15 cellular contexts compared by ENCODE assay signal in the genomic region with DNA sequence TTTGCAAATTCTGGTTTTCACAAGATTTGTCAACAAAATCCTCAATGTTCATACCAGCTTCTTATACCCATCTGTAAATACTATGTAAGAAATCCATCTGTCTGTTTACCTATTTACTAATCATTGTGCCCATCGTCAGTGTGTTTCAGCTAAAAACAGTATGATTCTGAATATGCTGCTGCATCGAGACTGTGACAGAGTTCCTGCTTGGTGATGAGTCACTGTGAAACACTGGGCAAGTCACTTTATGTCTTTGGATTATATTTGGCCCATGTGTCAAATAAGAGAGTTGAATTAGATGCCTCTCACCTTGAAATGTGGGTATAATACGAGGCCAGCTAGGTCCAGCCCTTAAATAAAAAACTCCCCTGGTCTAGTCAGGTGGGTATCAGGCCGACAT.
"Had no signal": no experiment of that assay in that cellular context is flagged by ENCODE, and none has a peak within 500 bp of the region (broad histone marks: within the 10 kb centered on the region; RNA-seq: fewer than 3 reads in every experiment).

No MANE protein-coding gene starts in this region.

- H3K4me3 ChIP-seq: gastrocnemius medialis, skin epidermis, tibial artery had no signal

- H3K4me1 ChIP-seq: gastrocnemius medialis, tibial artery had no signal

- FAIRE-seq: endometrium, kidney had no signal

- H3K9me3 ChIP-seq: gastrocnemius medialis, tibial artery had no signal

- H3K36me3 ChIP-seq: gastrocnemius medialis, tibial artery had no signal

- H3K27ac ChIP-seq: gastrocnemius medialis, skin epidermis, tibial artery had no signal

- ATAC-seq: activated CD8-positive, alpha-beta memory T cell treated with anti-CD3 and anti-CD28 coated beads, Interleukin-2, amount 10 ng/mL, durations not matched to agents 7 days and 5 days; activated naive CD4-positive, alpha-beta T cell treated with anti-CD3 and anti-CD28 coated beads, Interleukin-2, amount 50 U/mL, for 72 hours; activated T-cell treated with anti-CD3 and anti-CD28 coated beads, Interleukin-2, amount 50 U/mL, for 4 hours; gastrocnemius medialis; left ventricle myocardium superior; stimulated activated effector memory CD8-positive, alpha-beta T cell treated with anti-CD3 and anti-CD28 coated beads, Interleukin-12 subunit alpha, Interleukin-12 subunit beta, amount 100 ng/mL, for 72 hours had no signal

- H3K27me3 ChIP-seq: gastrocnemius medialis, tibial artery had no signal

- DNase-seq: activated CD4-positive, alpha-beta T cell treated with anti-CD3 and anti-CD28 coated beads for 1 hour; activated CD4-positive, alpha-beta T cell treated with anti-CD3 and anti-CD28 coated beads, Interleukin-2, amount 50 U/mL, for 48 hours; activated CD8-positive, alpha-beta memory T cell treated with anti-CD3 and anti-CD28 coated beads, Interleukin-2, amount 10 ng/mL, durations not matched to agents 7 days and 5 days; activated effector memory CD4-positive, alpha-beta T cell treated with anti-CD3 and anti-CD28 coated beads, Interleukin-2, amount 50 U/mL, for 16 hours; activated T-cell treated with anti-CD3 and anti-CD28 coated beads, Interleukin-2, amount 50 U/mL, for 4 hours; amniotic stem cell; gastrocnemius medialis; kidney; left ventricle myocardium superior; T-helper 9 cell; tibial artery had no signal
